ENCODE assay signal across 17 cellular contexts in genomic region chr1:172585348-172585747, GRCh38. TPM values are rescaled to one million over a fixed set of nuclear protein-coding genes. Genes with fewer than 3 reads are reported as not detected.
DNase-seq lines count a peak whose midpoint lies in the region; ATAC-seq and TF ChIP-seq lines count a peak whose summit lies in the region.
"Had no signal": no experiment of that assay in that cellular context is flagged by ENCODE, and none has a peak within 500 bp of the region (broad histone marks: within the 10 kb centered on the region; RNA-seq: fewer than 3 reads in every experiment).

No MANE protein-coding gene starts in this region.

- ATAC-seq in RWPE2 (ENCODE audit: low read depth) (peak; percentile 32; the same call in 2 of the 3 replicates), left colon (no peak)

- no peak for TF ChIP-seq CTCF in RWPE2 (IDR thresholded peaks at IDR 0.05; ENCODE audit: poor library complexity, severe bottlenecking)

- no peaks in the 10 kb centered on the region for H3K27me3 ChIP-seq in RWPE2 (ENCODE audit: insufficient read depth, poor library complexity, severe bottlenecking)
- H3K27me3 ChIP-seq: neural progenitor cell had no signal

- DNase-seq in GM03348 (ENCODE audit: low spot score): peak; percentile 21
- no peak for DNase-seq in RWPE2 (ENCODE audit: low spot score)
- peak; percentile 49 for DNase-seq in fibroblast of gingiva (ENCODE audit: low read depth)
- DNase-seq in renal cortical epithelial cell (ENCODE audit: low read depth): peak; percentile 80
- no peak for DNase-seq in left colon
- no peak for DNase-seq in DMS79 (lab: John Stamatoyannopoulos, UW)
- DNase-seq in H4 (ENCODE audit: low spot score): no peak
- DNase-seq in Ammon's horn (ENCODE audit: low spot score): no peak
- DNase-seq: activated CD8-positive, alpha-beta memory T cell treated with anti-CD3 and anti-CD28 coated beads, Interleukin-2, amount 50 U/mL, for 4 hours; activated naive CD4-positive, alpha-beta T cell; caudate nucleus; COR-L47; erythroblast; NCI-H1105; NCI-H2227 treated with DMSO at 0.1 percent for 48 hours; stimulated activated naive CD4-positive, alpha-beta T cell had no signal

- H3K4me3 ChIP-seq in RWPE2 (ENCODE audit: severe bottlenecking): no peak overlapping the region
- H3K4me3 ChIP-seq: neural progenitor cell had no signal

- peaks cover 56% of the 10 kb centered on the region for H3K4me1 ChIP-seq in RWPE2 (ENCODE audit: insufficient read depth, poor library complexity, severe bottlenecking)
- H3K4me1 ChIP-seq: neural progenitor cell had no signal

- H3K9me3 ChIP-seq in RWPE2 (ENCODE audit: severe bottlenecking): peaks cover 1% of the 10 kb centered on the region

- peak overlapping the region; percentile 89 for H3K27ac ChIP-seq in RWPE2 (ENCODE audit: poor library complexity, severe bottlenecking)
- H3K27ac ChIP-seq: neural progenitor cell had no signal

- H3K36me3 ChIP-seq in RWPE2 (ENCODE audit: low read depth): peaks cover 57% of the 10 kb centered on the region

- intact Hi-C loops in left colon (cut with DNase I, micrococcal nuclease): no loop called here

RNA-seq across cellular contexts. Expression of gene SUCO, which starts 52.4 kb away (rescaled TPM):
- total RNA-seq in renal cortical epithelial cell: 42.9 and 75.5 TPM in 2 replicates
- 10 to 100 TPM; 24.8 to 26.9 TPM for total RNA-seq in left colon
- 11.5 and 14.7 TPM in 2 replicates for total RNA-seq in H4 (2014; rRNA removed; shearing (Covaris generic))

Comparison
In these comparisons a context has a peak if more than half of its experiments do, and no peak if none do; other contexts are left out.
1. DNase-seq: peak in GM03348 (single experiment), fibroblast of gingiva (single experiment) and renal cortical epithelial cell (single experiment); none in RWPE2 (single experiment), left colon (0 of 2), DMS79 (single experiment), H4 (single experiment) and Ammon's horn (single experiment).